11 cellular contexts compared by ENCODE assay signal in the genomic region with DNA sequence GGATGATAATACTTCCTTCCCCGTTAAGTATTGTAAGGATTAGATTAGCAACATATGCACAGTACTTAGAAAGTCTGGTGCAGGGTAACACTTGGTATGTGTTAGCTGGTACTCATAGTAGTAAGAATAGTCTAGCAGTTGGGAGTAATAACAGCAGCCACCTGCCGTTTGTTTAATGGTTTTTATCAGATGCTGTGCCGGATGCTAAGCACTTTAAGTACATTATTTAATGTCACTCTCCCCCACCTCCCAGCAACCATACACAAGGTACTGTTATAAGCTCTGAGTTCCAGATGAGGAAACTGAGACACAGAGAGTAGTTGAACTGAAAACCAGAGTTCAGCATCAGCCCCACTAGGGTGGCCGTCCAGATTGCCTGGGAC.
DNase-seq lines count a peak whose midpoint lies in the region; ATAC-seq, FAIRE-seq and TF ChIP-seq lines count a peak whose summit lies in the region.
"Had no signal": no experiment of that assay in that cellular context is flagged by ENCODE, and none has a peak within 500 bp of the region (broad histone marks: within the 10 kb centered on the region; RNA-seq: fewer than 3 reads in every experiment).

No MANE protein-coding gene starts in this region.

- H3K4me3 Mint-ChIP-seq in type B pancreatic cell, result peak overlapping the region; percentile 71
- H3K4me3 Mint-ChIP-seq in Caco-2 (ENCODE audit: unreplicated experiment), result no peak overlapping the region
- H3K4me3 Mint-ChIP-seq: activated B cell treated with CpG ODN at 0.5 μM for 24 hours; activated T-cell treated with anti-CD3 and anti-CD28 coated beads, Interleukin-2, amount 50 U/mL, for 72 hours had no signal

- no TSS peak for BruUV-seq in Caco-2 (replicated peaks; lab: Mats Ljungman, UMichigan)

- CTCF ChIA-PET in RWPE1 (lab: Yijun Ruan, JAX), result no interaction called here
- CTCF ChIA-PET in Caco-2 (lab: Charles Lee), result interaction anchor here (0.7 kb wide), 1 partner anchor 67 kb away, joined by 5 read pairs; no protein-coding TSS in a partner anchor

- H3K27ac ChIP-seq in cardiac muscle cell, result peak overlapping the region; percentile 99
- peak overlapping the region; percentile 31; the same call in 1 of the 2 replicates for H3K27ac ChIP-seq in RWPE1

- H3K36me3 Mint-ChIP-seq in type B pancreatic cell (peaks cover 8% of the 10 kb centered on the region), Caco-2 (ENCODE audit: insufficient read depth, unreplicated experiment) (peaks cover 22% of the 10 kb centered on the region)

- no peak for ATAC-seq in left ventricle myocardium superior
- ATAC-seq: activated T-cell treated with anti-CD3 and anti-CD28 coated beads, Interleukin-2, amount 50 U/mL, for 72 hours had no signal

- intact Hi-C loops in left ventricle myocardium superior (cut with micrococcal nuclease) (no loop called here), Caco-2 (cut with micrococcal nuclease; ENCODE audit: unreplicated experiment) (no loop called here)

- H3K4me1 Mint-ChIP-seq in type B pancreatic cell (ENCODE audit: unreplicated experiment) (peaks cover 55% of the 10 kb centered on the region), Caco-2 (ENCODE audit: low read depth, unreplicated experiment) (peaks cover 20% of the 10 kb centered on the region)

- H3K9me3 ChIP-seq in cardiac muscle cell (ENCODE audit: low read depth), result no peaks in the 10 kb centered on the region
- no peaks in the 10 kb centered on the region for H3K9me3 ChIP-seq in Caco-2

- H3K4me3 ChIP-seq in cardiac muscle cell, result no peak overlapping the region
- H3K4me3 ChIP-seq in Caco-2 (ENCODE audit: low read depth, low read length), result no peak overlapping the region

- H3K27ac Mint-ChIP-seq in type B pancreatic cell (no peak overlapping the region), Caco-2 (ENCODE audit: unreplicated experiment) (no peak overlapping the region)
- H3K27ac Mint-ChIP-seq: activated B cell treated with CpG ODN at 0.5 μM for 24 hours; activated T-cell treated with anti-CD3 and anti-CD28 coated beads, Interleukin-2, amount 50 U/mL, for 72 hours had no signal

- H3K27me3 ChIP-seq in cardiac muscle cell (no peaks in the 10 kb centered on the region), Caco-2 (replicated peaks; ENCODE audit: control insufficient read depth, insufficient read depth, low read length) (no peaks in the 10 kb centered on the region)

- peaks cover 12% of the 10 kb centered on the region for H3K36me3 ChIP-seq in cardiac muscle cell
- peaks cover 3% of the 10 kb centered on the region for H3K36me3 ChIP-seq in Caco-2 (ENCODE audit: control insufficient read depth, insufficient read depth, low read length)

- TF ChIP-seq CTCF in cardiac muscle cell (IDR thresholded peaks at IDR 0.05; ENCODE audit: low read depth, low read length) (no peak), RWPE1 (conservative IDR thresholded peaks at IDR 0.05; ENCODE audit: low read depth) (no peak), type B pancreatic cell (conservative IDR thresholded peaks at IDR 0.05) (no peak), Caco-2 (IDR thresholded peaks at IDR 0.05; ENCODE audit: insufficient read depth in 1 of 2, low read depth in 1 of 2, low read length in 1 of 2, severe bottlenecking in 1 of 2, unreplicated experiment in 1 of 2) (no peak)

- H3K27me3 Mint-ChIP-seq in type B pancreatic cell (no peaks in the 10 kb centered on the region), Caco-2 (ENCODE audit: insufficient read depth, unreplicated experiment) (no peaks in the 10 kb centered on the region)
- H3K27me3 Mint-ChIP-seq: activated B cell treated with CpG ODN at 0.5 μM for 24 hours had no signal

- no peak for DNase-seq in cardiac muscle cell (ENCODE audit: low read depth in 1 of 2, low spot score in 1 of 2)
- no peak for DNase-seq in left ventricle myocardium superior
- DNase-seq in RWPE1 (ENCODE audit: low spot score), result no peak
- peak; percentile 15 for DNase-seq in left kidney (ENCODE audit: low read depth, low spot score)
- no peak for DNase-seq in type B pancreatic cell (ENCODE audit: extremely low spot score, unreplicated experiment)
- no peak for DNase-seq in HTR-8/SVneo (ENCODE audit: insufficient read length, low spot score)
- no peak for DNase-seq in activated CD4-positive, alpha-beta T cell treated with anti-CD3 and anti-CD28 coated beads, Interleukin-2, amount 50 U/mL, for 1 hour
- no peak for DNase-seq in Caco-2
- DNase-seq: activated B cell treated with CpG ODN at 0.5 μM for 24 hours; activated T-cell treated with anti-CD3 and anti-CD28 coated beads, Interleukin-2, amount 50 U/mL, for 72 hours; SIG-M5 had no signal

- POLR2A ChIA-PET in RWPE1 (lab: Yijun Ruan, JAX; ENCODE audit: low non-redundant PET), result no interaction called here
- POLR2A ChIA-PET in Caco-2 (lab: Charles Lee), result no interaction called here

- FAIRE-seq in HTR-8/SVneo (lab: Jason Lieb, UNC), result no peak

- H3K9me3 Mint-ChIP-seq in type B pancreatic cell (no peaks in the 10 kb centered on the region), Caco-2 (ENCODE audit: unreplicated experiment) (no peaks in the 10 kb centered on the region)
- H3K9me3 Mint-ChIP-seq: activated B cell treated with CpG ODN at 0.5 μM for 24 hours; activated T-cell treated with anti-CD3 and anti-CD28 coated beads, Interleukin-2, amount 50 U/mL, for 72 hours had no signal

- H3K4me1 ChIP-seq in cardiac muscle cell (ENCODE audit: low read depth), result peaks cover 72% of the 10 kb centered on the region
- H3K4me1 ChIP-seq in Caco-2, result peaks cover 31% of the 10 kb centered on the region
